ENCODE assay signal across 8 cellular contexts in the genomic region with DNA sequence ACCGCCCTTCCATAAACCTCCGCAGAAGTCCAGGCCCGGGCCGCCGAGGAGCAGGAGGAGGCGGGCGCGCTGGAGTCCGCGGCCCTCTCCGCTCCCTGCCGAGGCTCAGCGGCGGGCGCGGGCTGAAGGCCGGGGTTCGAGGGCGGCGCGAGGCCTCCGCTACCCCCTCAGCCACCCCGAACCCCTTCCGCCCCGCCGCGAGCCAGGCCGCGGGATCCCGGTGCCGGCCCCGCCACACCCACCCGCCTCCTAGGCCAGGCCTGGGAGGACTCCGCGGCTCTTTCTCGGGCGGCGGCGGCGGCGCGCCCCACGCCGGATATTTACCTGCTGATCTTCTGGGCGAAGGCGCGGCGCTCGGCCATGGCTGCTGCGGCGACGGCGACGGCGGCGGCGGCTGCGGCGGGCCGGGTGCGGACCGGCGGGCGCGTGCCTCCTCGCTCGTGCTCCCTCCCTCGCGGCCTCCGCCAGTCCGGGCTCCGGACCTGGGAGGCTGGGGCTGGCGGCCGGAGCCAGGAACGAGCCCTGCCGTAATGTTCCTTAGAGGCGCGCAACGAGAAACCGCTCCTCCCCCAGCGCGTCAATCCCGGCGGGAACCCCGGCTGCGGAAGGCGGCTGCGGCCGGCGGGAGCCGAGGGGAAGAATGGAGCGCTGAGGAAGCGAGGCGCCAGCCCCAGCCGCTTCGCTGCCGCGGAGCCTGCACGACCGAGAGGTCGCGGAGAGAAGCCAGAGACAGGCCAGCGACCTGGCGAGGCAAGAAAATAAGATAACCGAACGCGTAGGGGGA. TPM values are rescaled to one million over a fixed set of nuclear protein-coding genes. Genes with fewer than 3 reads are reported as not detected.
A peak's percentile ranks its signal among the peaks of the same experiment; 100 is the strongest.
DNase-seq lines count a peak whose midpoint lies in the region; ATAC-seq and TF ChIP-seq lines count a peak whose summit lies in the region.

A gene with protein sequence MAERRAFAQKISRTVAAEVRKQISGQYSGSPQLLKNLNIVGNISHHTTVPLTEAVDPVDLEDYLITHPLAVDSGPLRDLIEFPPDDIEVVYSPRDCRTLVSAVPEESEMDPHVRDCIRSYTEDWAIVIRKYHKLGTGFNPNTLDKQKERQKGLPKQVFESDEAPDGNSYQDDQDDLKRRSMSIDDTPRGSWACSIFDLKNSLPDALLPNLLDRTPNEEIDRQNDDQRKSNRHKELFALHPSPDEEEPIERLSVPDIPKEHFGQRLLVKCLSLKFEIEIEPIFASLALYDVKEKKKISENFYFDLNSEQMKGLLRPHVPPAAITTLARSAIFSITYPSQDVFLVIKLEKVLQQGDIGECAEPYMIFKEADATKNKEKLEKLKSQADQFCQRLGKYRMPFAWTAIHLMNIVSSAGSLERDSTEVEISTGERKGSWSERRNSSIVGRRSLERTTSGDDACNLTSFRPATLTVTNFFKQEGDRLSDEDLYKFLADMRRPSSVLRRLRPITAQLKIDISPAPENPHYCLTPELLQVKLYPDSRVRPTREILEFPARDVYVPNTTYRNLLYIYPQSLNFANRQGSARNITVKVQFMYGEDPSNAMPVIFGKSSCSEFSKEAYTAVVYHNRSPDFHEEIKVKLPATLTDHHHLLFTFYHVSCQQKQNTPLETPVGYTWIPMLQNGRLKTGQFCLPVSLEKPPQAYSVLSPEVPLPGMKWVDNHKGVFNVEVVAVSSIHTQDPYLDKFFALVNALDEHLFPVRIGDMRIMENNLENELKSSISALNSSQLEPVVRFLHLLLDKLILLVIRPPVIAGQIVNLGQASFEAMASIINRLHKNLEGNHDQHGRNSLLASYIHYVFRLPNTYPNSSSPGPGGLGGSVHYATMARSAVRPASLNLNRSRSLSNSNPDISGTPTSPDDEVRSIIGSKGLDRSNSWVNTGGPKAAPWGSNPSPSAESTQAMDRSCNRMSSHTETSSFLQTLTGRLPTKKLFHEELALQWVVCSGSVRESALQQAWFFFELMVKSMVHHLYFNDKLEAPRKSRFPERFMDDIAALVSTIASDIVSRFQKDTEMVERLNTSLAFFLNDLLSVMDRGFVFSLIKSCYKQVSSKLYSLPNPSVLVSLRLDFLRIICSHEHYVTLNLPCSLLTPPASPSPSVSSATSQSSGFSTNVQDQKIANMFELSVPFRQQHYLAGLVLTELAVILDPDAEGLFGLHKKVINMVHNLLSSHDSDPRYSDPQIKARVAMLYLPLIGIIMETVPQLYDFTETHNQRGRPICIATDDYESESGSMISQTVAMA (N-terminal part only) (minus strand): TSS at position 484 of the 784 bp plus-strand sequence. CDS start 122 bp downstream, at position 362.

- H3K4me3 ChIP-seq in BE2C (ENCODE audit: low read depth, low read length) (peak within 1 kb of the TSS; percentile 83), dorsolateral prefrontal cortex (peak within 1 kb of the TSS; percentile 58 to 94 (median 81))

- no peaks in the 10 kb centered on the region for H3K4me1 ChIP-seq in BE2C

- H3K9me3 ChIP-seq in BE2C, result no peaks in the 10 kb centered on the region

- H3K36me3 ChIP-seq in BE2C, result no peaks in the 10 kb centered on the region

- TF ChIP-seq CTCF in BE2C (IDR thresholded peaks at IDR 0.05; ENCODE audit: low read depth, low read length) (no peak), dorsolateral prefrontal cortex (IDR thresholded peaks at IDR 0.05 in 54 of 56, conservative IDR thresholded peaks at IDR 0.05 in 2 of 56; ENCODE audit: low read depth in 1 of 56, partially characterized antibody in 56 of 56) (peak in 1 of 56 donors; percentile 7)

- H3K27me3 ChIP-seq in BE2C (no peaks in the 10 kb centered on the region), dorsolateral prefrontal cortex (no peaks in the 10 kb centered on the region)

- ATAC-seq in GM19025 (IDR thresholded peaks at IDR 0.05; ENCODE audit: low read depth, unreplicated experiment) (peak; percentile 81), HG03139 (IDR thresholded peaks at IDR 0.05; ENCODE audit: unreplicated experiment) (peak; percentile 69), left lobe of liver (peak; percentile 88)

- peak within 1 kb of the TSS in 57 of 59 donors; percentile 49 to 94 (median 84) for H3K27ac ChIP-seq in dorsolateral prefrontal cortex

- DNase-seq in BE2C (peak; percentile 74), NCI-H446 treated with DMSO at 0.1 percent for 48 hours (lab: John Stamatoyannopoulos, UW) (peak; percentile 51), dorsolateral prefrontal cortex (peak; percentile 47 to 87 (median 70)), left lobe of liver (ENCODE audit: low spot score) (peak; percentile 85)
- peak; percentile 14 to 19 for DNase-seq in activated CD4-positive, alpha-beta T cell treated with anti-CD3 and anti-CD28 coated beads, Interleukin-2, amount 50 U/mL, for 24 hours (ENCODE audit: low read depth in 1 of 2, low spot score in 1 of 2)
- DNase-seq in stimulated activated CD4-positive, alpha-beta T cell treated with anti-CD3 and anti-CD28 coated beads, Interleukin-2, amount 100 ng/mL, for 4 hours (ENCODE audit: low read depth), result peak; percentile 22

- intact Hi-C loops in dorsolateral prefrontal cortex (cut with DNase I), result loop anchor here (5.0 to 10.0 kb wide), 3 partner anchors 94 to 253 kb away; a partner anchor contains a TSS

RNA-seq across cellular contexts. Expression of the gene that starts here (rescaled TPM):
- 32.9 TPM for polyA plus RNA-seq in BE2C (2012; ENCODE audit: insufficient read depth, insufficient read length, low read depth)
- 100 to 1,000 TPM in 6 of 120 experiments, 10 to 100 TPM in 114; 39.8 to 134 (median 64.9) TPM for total RNA-seq in dorsolateral prefrontal cortex
- 13.1 TPM for total RNA-seq in left lobe of liver

Comparison
In these comparisons a context has a peak if more than half of its experiments do, and no peak if none do; other contexts are left out.
1. Peak in every context shown above with its lines: DNase-seq, ATAC-seq, H3K4me3 ChIP-seq and H3K27ac ChIP-seq.
2. DNase-seq: peak in every context shown above with its lines; median percentile 85 in left lobe of liver; 74 in BE2C; 70 in dorsolateral prefrontal cortex; 51 in NCI-H446 treated with DMSO at 0.1 percent for 48 hours; 22 in stimulated activated CD4-positive, alpha-beta T cell treated with anti-CD3 and anti-CD28 coated beads, Interleukin-2, amount 100 ng/mL, for 4 hours; 16 in activated CD4-positive, alpha-beta T cell treated with anti-CD3 and anti-CD28 coated beads, Interleukin-2, amount 50 U/mL, for 24 hours.